ENCODE assay signal across 34 cellular contexts in the genomic region with DNA sequence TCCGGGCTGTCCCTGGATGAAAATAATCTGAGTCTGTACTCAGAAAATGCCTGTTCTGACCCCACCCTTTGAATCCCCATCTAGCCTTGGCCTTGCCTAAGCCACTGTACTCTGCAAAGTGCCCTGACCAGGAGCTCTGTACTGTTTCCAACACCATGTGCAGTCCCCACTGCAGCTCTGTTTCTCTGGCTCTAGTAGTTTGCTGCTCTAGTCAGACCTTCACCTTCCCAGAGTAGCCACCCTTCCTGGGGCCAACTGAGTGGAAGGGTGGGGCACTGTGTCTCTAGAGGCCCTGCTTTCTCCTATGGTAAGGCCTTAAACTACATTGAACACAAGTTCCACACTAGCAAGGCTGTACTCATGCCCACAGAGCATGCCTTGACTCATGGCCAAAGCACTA.
"Had no signal": no experiment of that assay in that cellular context is flagged by ENCODE, and none has a peak within 500 bp of the region (broad histone marks: within the 10 kb centered on the region; RNA-seq: fewer than 3 reads in every experiment).

No MANE protein-coding gene starts in this region.

- ATAC-seq: body of pancreas, Right ventricle myocardium inferior, SK-N-SH treated with all-trans-retinoic acid at 6 μM for 48 hours, T-cell, T-helper 17 cell had no signal

- H3K27me3 ChIP-seq: ascending aorta, body of pancreas, breast epithelium had no signal

- H3K4me3 Mint-ChIP-seq: activated CD4-positive, alpha-beta memory T cell treated with anti-CD3 and anti-CD28 coated beads, Interleukin-2, amount 10 ng/mL, durations not matched to agents 7 days and 5 days; activated naive CD4-positive, alpha-beta T cell treated with anti-CD3 and anti-CD28 coated beads, Interleukin-2, amount 50 U/mL, for 24 hours; activated naive CD8-positive, alpha-beta T cell treated with anti-CD3 and anti-CD28 coated beads, Interleukin-2, amount 10 ng/mL, durations not matched to agents 7 days and 5 days; activated T-cell treated with anti-CD3 and anti-CD28 coated beads, Interleukin-2, amount 50 U/mL, for 24 hours; T-cell; T-helper 17 cell had no signal

- H3K36me3 ChIP-seq: breast epithelium had no signal

- H3K36me3 Mint-ChIP-seq: activated naive CD4-positive, alpha-beta T cell treated with anti-CD3 and anti-CD28 coated beads, Interleukin-2, amount 50 U/mL, for 24 hours; T-cell had no signal

- H3K4me1 Mint-ChIP-seq: activated CD4-positive, alpha-beta memory T cell treated with anti-CD3 and anti-CD28 coated beads, Interleukin-2, amount 10 ng/mL, durations not matched to agents 7 days and 5 days; activated naive CD4-positive, alpha-beta T cell treated with anti-CD3 and anti-CD28 coated beads, Interleukin-2, amount 50 U/mL, for 24 hours; activated naive CD8-positive, alpha-beta T cell treated with anti-CD3 and anti-CD28 coated beads, Interleukin-2, amount 10 ng/mL, durations not matched to agents 7 days and 5 days; T-cell; T-helper 17 cell had no signal

- H3K4me2 ChIP-seq: PC-9 had no signal

- DNase-seq: activated CD4-positive, alpha-beta memory T cell treated with anti-CD3 and anti-CD28 coated beads, Interleukin-2, amount 10 ng/mL, durations not matched to agents 7 days and 5 days; activated CD4-positive, alpha-beta T cell treated with anti-CD3 and anti-CD28 coated beads for 1 hour; activated CD4-positive, alpha-beta T cell treated with anti-CD3 and anti-CD28 coated beads for 48 hours; activated CD4-positive, CD25-positive, alpha-beta regulatory T cell; activated gamma-delta T cell; activated naive CD4-positive, alpha-beta T cell treated with Interleukin-2 at 50 U/mL for 16 hours; activated naive CD8-positive, alpha-beta T cell treated with anti-CD3 and anti-CD28 coated beads, Interleukin-2, amount 10 ng/mL, durations not matched to agents 7 days and 5 days; activated T-cell treated with anti-CD3 and anti-CD28 coated beads, Interleukin-2, amount 50 U/mL, for 24 hours; amygdala; body of pancreas; Karpas-422; KBM-7; NCI-H1048; NCI-H1105 treated with DMSO at 0.1 percent for 48 hours; NCI-H1436; NCI-H1694; NCI-H2029; NCI-H345; NCI-H510A; NCI-H526; NCI-H748 treated with DMSO at 0.1 percent for 48 hours; NK-92 treated with Interleukin-12 subunit alpha and Interleukin-12 subunit beta, amount 100 ng/mL, for 24 hours; PC-9; SIG-M5; T-cell; T-helper 17 cell; T1000; WERI-Rb-1 had no signal

- H3K4me1 ChIP-seq: ascending aorta, breast epithelium had no signal

- H2AFZ ChIP-seq: PC-9 had no signal

- H3K27me3 Mint-ChIP-seq: activated CD4-positive, alpha-beta memory T cell treated with anti-CD3 and anti-CD28 coated beads, Interleukin-2, amount 10 ng/mL, durations not matched to agents 7 days and 5 days; activated naive CD4-positive, alpha-beta T cell treated with anti-CD3 and anti-CD28 coated beads, Interleukin-2, amount 50 U/mL, for 24 hours; activated naive CD8-positive, alpha-beta T cell treated with anti-CD3 and anti-CD28 coated beads, Interleukin-2, amount 10 ng/mL, durations not matched to agents 7 days and 5 days; activated T-cell treated with anti-CD3 and anti-CD28 coated beads, Interleukin-2, amount 50 U/mL, for 24 hours; T-cell had no signal

- H3K9me3 ChIP-seq: ascending aorta, body of pancreas, breast epithelium had no signal

- H3K4me3 ChIP-seq: ascending aorta, body of pancreas, breast epithelium, PC-9 had no signal

- H3K9me3 Mint-ChIP-seq: activated CD4-positive, alpha-beta memory T cell treated with anti-CD3 and anti-CD28 coated beads, Interleukin-2, amount 10 ng/mL, durations not matched to agents 7 days and 5 days; activated naive CD4-positive, alpha-beta T cell treated with anti-CD3 and anti-CD28 coated beads, Interleukin-2, amount 50 U/mL, for 24 hours; activated naive CD8-positive, alpha-beta T cell treated with anti-CD3 and anti-CD28 coated beads, Interleukin-2, amount 10 ng/mL, durations not matched to agents 7 days and 5 days; activated T-cell treated with anti-CD3 and anti-CD28 coated beads, Interleukin-2, amount 50 U/mL, for 24 hours; activated T-helper 2 cell treated with anti-CD3 and anti-CD28 coated beads, Interferon-gamma antibody, Interleukin-2, Interleukin-4, amounts not matched to agents 10 μg/mL and 5 μg/mL and 100 μg/mL, durations not matched to agents 14 hours and 24 hours and 36 hours; T-cell had no signal

- H3K27ac ChIP-seq: ascending aorta, body of pancreas, breast epithelium, PC-9, WERI-Rb-1 had no signal

- H3K27ac Mint-ChIP-seq: activated CD4-positive, alpha-beta memory T cell treated with anti-CD3 and anti-CD28 coated beads, Interleukin-2, amount 10 ng/mL, durations not matched to agents 7 days and 5 days; activated naive CD8-positive, alpha-beta T cell treated with anti-CD3 and anti-CD28 coated beads, Interleukin-2, amount 10 ng/mL, durations not matched to agents 7 days and 5 days; activated T-cell treated with anti-CD3 and anti-CD28 coated beads, Interleukin-2, amount 50 U/mL, for 24 hours; activated T-helper 2 cell treated with anti-CD3 and anti-CD28 coated beads, Interferon-gamma antibody, Interleukin-2, Interleukin-4, amounts not matched to agents 10 μg/mL and 5 μg/mL and 100 μg/mL, durations not matched to agents 14 hours and 24 hours and 36 hours; T-cell; T-helper 17 cell had no signal
